In genomic region chr1:165763442-165763841, GRCh38 we compare ENCODE assay signal across 16 cellular contexts. TPM values are rescaled to one million over a fixed set of nuclear protein-coding genes. Genes with fewer than 3 reads are reported as not detected.
A peak's percentile ranks its signal among the peaks of the same experiment; 100 is the strongest.
DNase-seq lines count a peak whose midpoint lies in the region; ATAC-seq lines count a peak whose summit lies in the region.
"Had no signal": no experiment of that assay in that cellular context is flagged by ENCODE, and none has a peak within 500 bp of the region (broad histone marks: within the 10 kb centered on the region; RNA-seq: fewer than 3 reads in every experiment).

No MANE protein-coding gene starts in this region.

- no peak overlapping the region for H3K27ac Mint-ChIP-seq in activated CD4-positive, alpha-beta T cell treated with anti-CD3 and anti-CD28 coated beads for 36 hours
- H3K27ac Mint-ChIP-seq in activated T-helper 17 cell treated with anti-CD3 and anti-CD28 coated beads, Interleukin-2, amount 50 U/mL, for 72 hours, result peak overlapping the region; percentile 34
- no peak overlapping the region for H3K27ac Mint-ChIP-seq in stimulated activated naive B cell treated with anti-CD40 and anti-IgM and Interleukin-4, amounts not matched to agents 10 μg/mL and 1 μg/mL and 100 μg/mL, for 72 hours

- intact Hi-C loops in activated CD4-positive, alpha-beta T cell treated with anti-CD3 and anti-CD28 coated beads for 36 hours (cut with DNase I, micrococcal nuclease), result no loop called here

- no peaks in the 10 kb centered on the region for H3K9me3 Mint-ChIP-seq in activated CD4-positive, alpha-beta T cell treated with anti-CD3 and anti-CD28 coated beads for 36 hours (ENCODE audit: low read depth)
- H3K9me3 Mint-ChIP-seq in activated T-helper 17 cell treated with anti-CD3 and anti-CD28 coated beads, Interleukin-2, amount 50 U/mL, for 72 hours, result no peaks in the 10 kb centered on the region
- no peaks in the 10 kb centered on the region for H3K9me3 Mint-ChIP-seq in stimulated activated naive B cell treated with anti-CD40 and anti-IgM and Interleukin-4, amounts not matched to agents 10 μg/mL and 1 μg/mL and 100 μg/mL, for 72 hours

- CTCF ChIA-PET in activated CD4-positive, alpha-beta T cell treated with anti-CD3 and anti-CD28 coated beads for 36 hours (lab: Charles Lee), result interaction anchor here (0.9 to 1.3 kb wide), 2 partner anchors 66 to 89 kb away, joined by 3 to 4 read pairs; no protein-coding TSS in a partner anchor

- H3K27me3 Mint-ChIP-seq in activated CD4-positive, alpha-beta T cell treated with anti-CD3 and anti-CD28 coated beads for 36 hours, result no peaks in the 10 kb centered on the region
- H3K27me3 Mint-ChIP-seq in activated T-helper 17 cell treated with anti-CD3 and anti-CD28 coated beads, Interleukin-2, amount 50 U/mL, for 72 hours, result no peaks in the 10 kb centered on the region
- no peaks in the 10 kb centered on the region for H3K27me3 Mint-ChIP-seq in stimulated activated naive B cell treated with anti-CD40 and anti-IgM and Interleukin-4, amounts not matched to agents 10 μg/mL and 1 μg/mL and 100 μg/mL, for 72 hours

- peaks cover 43% of the 10 kb centered on the region for H3K36me3 Mint-ChIP-seq in activated CD4-positive, alpha-beta T cell treated with anti-CD3 and anti-CD28 coated beads for 36 hours (ENCODE audit: low read depth)
- H3K36me3 Mint-ChIP-seq in activated T-helper 17 cell treated with anti-CD3 and anti-CD28 coated beads, Interleukin-2, amount 50 U/mL, for 72 hours (ENCODE audit: low read depth), result peaks cover 94% of the 10 kb centered on the region
- peaks cover 39 to 64% of the 10 kb centered on the region in 2 donors for H3K36me3 Mint-ChIP-seq in stimulated activated naive B cell treated with anti-CD40 and anti-IgM and Interleukin-4, amounts not matched to agents 10 μg/mL and 1 μg/mL and 100 μg/mL, for 72 hours

- peak; percentile 92 for ATAC-seq in activated CD4-positive, alpha-beta T cell treated with anti-CD3 and anti-CD28 coated beads for 36 hours
- peak; percentile 85 for ATAC-seq in activated T-helper 17 cell treated with anti-CD3 and anti-CD28 coated beads, Interleukin-2, amount 50 U/mL, for 72 hours (replicated peaks)
- peak; percentile 34 to 51 for ATAC-seq in stimulated activated naive B cell treated with anti-CD40 and anti-IgM and Interleukin-4, amounts not matched to agents 10 μg/mL and 1 μg/mL and 100 μg/mL, for 72 hours (replicated peaks)
- ATAC-seq: K562 had no signal

- peaks cover 56% of the 10 kb centered on the region for H3K4me1 Mint-ChIP-seq in activated CD4-positive, alpha-beta T cell treated with anti-CD3 and anti-CD28 coated beads for 36 hours
- H3K4me1 Mint-ChIP-seq in activated T-helper 17 cell treated with anti-CD3 and anti-CD28 coated beads, Interleukin-2, amount 50 U/mL, for 72 hours, result peaks cover 51% of the 10 kb centered on the region
- peaks cover 28 to 45% of the 10 kb centered on the region in 2 donors for H3K4me1 Mint-ChIP-seq in stimulated activated naive B cell treated with anti-CD40 and anti-IgM and Interleukin-4, amounts not matched to agents 10 μg/mL and 1 μg/mL and 100 μg/mL, for 72 hours

- peak; percentile 66 for DNase-seq in activated CD4-positive, alpha-beta T cell treated with anti-CD3 and anti-CD28 coated beads for 36 hours
- no peak for DNase-seq in activated CD4-positive, alpha-beta T cell treated with anti-CD3 and anti-CD28 coated beads for 4 hours
- peak; percentile 20 for DNase-seq in activated naive CD4-positive, alpha-beta T cell treated with anti-CD3 and anti-CD28 coated beads, Interleukin-2, amount 50 U/mL, for 16 hours
- DNase-seq in activated naive CD4-positive, alpha-beta T cell (lab: John Stamatoyannopoulos, UW), result no peak
- no peak for DNase-seq in stimulated activated naive B cell treated with anti-CD40 and anti-IgM and Interleukin-4, amounts not matched to agents 10 μg/mL and 1 μg/mL and 100 μg/mL, for 72 hours
- no peak for DNase-seq in superior temporal gyrus (ENCODE audit: extremely low spot score)
- DNase-seq in KG1 (lab: John Stamatoyannopoulos, UW), result no peak
- DNase-seq: 8988T, EL, H7, NCI-H1092, NCI-H2107, NCI-H69, PC-9 had no signal

- no peak overlapping the region for H3K4me3 Mint-ChIP-seq in activated CD4-positive, alpha-beta T cell treated with anti-CD3 and anti-CD28 coated beads for 36 hours
- no peak overlapping the region for H3K4me3 Mint-ChIP-seq in activated T-helper 17 cell treated with anti-CD3 and anti-CD28 coated beads, Interleukin-2, amount 50 U/mL, for 72 hours
- H3K4me3 Mint-ChIP-seq in stimulated activated naive B cell treated with anti-CD40 and anti-IgM and Interleukin-4, amounts not matched to agents 10 μg/mL and 1 μg/mL and 100 μg/mL, for 72 hours, result no peak overlapping the region

- POLR2A ChIA-PET in activated CD4-positive, alpha-beta T cell treated with anti-CD3 and anti-CD28 coated beads for 36 hours (lab: Charles Lee), result interaction anchor here (0.6 kb wide), 1 partner anchor 1115 kb away, joined by 5 read pairs; no protein-coding TSS in a partner anchor

RNA-seq across cellular contexts. Expression of gene TMCO1, which starts 5.2 kb away (rescaled TPM):
- total RNA-seq in activated CD4-positive, alpha-beta T cell treated with anti-CD3 and anti-CD28 coated beads for 36 hours, result 10 to 100 TPM; 57.7 to 70.5 TPM
- total RNA-seq in activated T-helper 17 cell treated with anti-CD3 and anti-CD28 coated beads, Interleukin-2, amount 50 U/mL, for 72 hours, result 10 to 100 TPM; 62.4 to 97.7 TPM

Comparison
In these comparisons a context has a peak if more than half of its experiments do, and no peak if none do; other contexts are left out.
1. DNase-seq: peak in activated CD4-positive, alpha-beta T cell treated with anti-CD3 and anti-CD28 coated beads for 36 hours (single experiment) and activated naive CD4-positive, alpha-beta T cell treated with anti-CD3 and anti-CD28 coated beads, Interleukin-2, amount 50 U/mL, for 16 hours (single experiment); none in activated CD4-positive, alpha-beta T cell treated with anti-CD3 and anti-CD28 coated beads for 4 hours (0 of 2), activated naive CD4-positive, alpha-beta T cell (0 of 4), stimulated activated naive B cell treated with anti-CD40 and anti-IgM and Interleukin-4, amounts not matched to agents 10 μg/mL and 1 μg/mL and 100 μg/mL, for 72 hours (single experiment), superior temporal gyrus (single experiment) and KG1 (single experiment).
2. Peak in every context shown above with its lines, with median percentiles within 50 percentile points of each other: ATAC-seq.